Comparison of ENCODE assay signal across 7 cellular contexts in the genomic region with DNA sequence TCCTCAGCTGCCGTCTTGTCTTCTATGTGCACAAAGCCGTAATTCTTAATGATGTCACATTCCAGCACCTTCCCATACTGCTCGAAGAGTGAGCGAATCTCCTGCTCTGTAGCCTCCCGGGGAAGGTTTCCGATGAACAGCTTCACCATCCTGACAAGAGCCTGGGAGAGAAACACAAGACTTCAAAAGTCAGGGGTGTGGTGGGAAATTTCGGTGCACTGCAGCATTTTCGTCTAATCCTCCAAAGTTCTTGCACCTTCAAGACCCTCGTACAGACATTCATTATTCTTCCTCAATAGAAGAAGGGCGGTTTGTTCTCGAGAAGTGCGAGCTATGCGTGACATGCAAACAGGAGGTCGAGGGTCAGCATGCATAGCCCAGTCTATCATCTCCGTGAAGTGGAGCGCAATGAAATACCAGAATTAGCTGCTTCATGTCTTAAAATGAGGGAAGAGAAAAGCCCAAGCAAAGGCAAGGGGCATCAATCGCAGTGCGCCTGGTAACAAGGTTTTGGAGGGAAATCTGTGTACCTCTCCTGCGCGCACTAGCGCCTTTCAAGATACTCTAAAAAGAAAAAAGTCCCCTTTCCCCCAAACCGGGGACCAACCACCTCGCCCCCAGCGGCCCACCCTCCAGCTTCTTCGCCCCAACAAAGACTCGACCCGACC. TPM values are rescaled to one million over a fixed set of nuclear protein-coding genes. Genes with fewer than 3 reads are reported as not detected.
A peak's percentile ranks its signal among the peaks of the same experiment; 100 is the strongest.
DNase-seq lines count a peak whose midpoint lies in the region; ATAC-seq, FAIRE-seq and TF ChIP-seq lines count a peak whose summit lies in the region.

No MANE protein-coding gene starts in this region.

- H3K9me3 Mint-ChIP-seq in H9, result no peaks in the 10 kb centered on the region

- DNase-seq in H9 (no peak), right cardiac atrium (no peak), small intestine (peak; percentile 19), GM20000 (ENCODE audit: low spot score) (no peak)

- H2BK5ac ChIP-seq in H9 (ENCODE audit: insufficient read length, low read length), result no peak overlapping the region

- TF ChIP-seq CTCF in H9 (conservative IDR thresholded peaks at IDR 0.05), result no peak
- TF ChIP-seq CTCF in WI38 (IDR thresholded peaks at IDR 0.05; ENCODE audit: low read depth, low read length), result no peak
- TF ChIP-seq CTCF in GM20000 (IDR thresholded peaks at IDR 0.05; ENCODE audit: extremely low read depth, missing control alignments), result no peak

- peaks cover 0 to 24% (median 20%) of the 10 kb centered on the region in 3 experiments; a peak in 5 of 7 replicates for H3K36me3 Mint-ChIP-seq in H9 (ENCODE audit: insufficient read depth in 1 of 3, low read depth in 3 of 3)

- H3K79me2 ChIP-seq in H9 (ENCODE audit: insufficient read depth, low read length), result no peaks in the 10 kb centered on the region; the same call in 1 of the 2 replicates

- H2AK5ac ChIP-seq in H9 (ENCODE audit: insufficient read length, low read length), result no peak overlapping the region

- H3K4me1 Mint-ChIP-seq in H9, result peaks cover 25 to 31% of the 10 kb centered on the region in 2 experiments

- peak overlapping the region; percentile 58; the same call in 1 of the 2 replicates for H3K14ac ChIP-seq in H9 (ENCODE audit: insufficient read depth, low read length)

- no peak overlapping the region for H2BK20ac ChIP-seq in H9 (ENCODE audit: low read depth, low read length, poor library complexity, severe bottlenecking)

- no peak for FAIRE-seq in small intestine (lab: Jason Lieb, UNC)

- H2BK15ac ChIP-seq in H9 (ENCODE audit: low read depth, low read length), result no peak overlapping the region

- no peak overlapping the region for H2BK12ac ChIP-seq in H9 (ENCODE audit: insufficient read length, low read depth, low read length)

- H4K20me1 ChIP-seq in H9 (ENCODE audit: control insufficient read depth, insufficient read depth, insufficient read length), result no peaks in the 10 kb centered on the region

- H3K56ac ChIP-seq in H9 (ENCODE audit: insufficient read length, low read depth, low read length), result peak overlapping the region; percentile 26

- H3K27ac ChIP-seq in H9 (ENCODE audit: insufficient read length, low read depth, low read length), result peak overlapping the region; percentile 50
- peak overlapping the region; percentile 83 for H3K27ac ChIP-seq in right cardiac atrium (ENCODE audit: low read length)
- H3K27ac ChIP-seq in small intestine (ENCODE audit: low read depth in 1 of 2, low read length in 1 of 2), result peak overlapping the region; percentile 92 to 93

- no peak overlapping the region for H4K5ac ChIP-seq in H9 (ENCODE audit: insufficient read length, low read depth, low read length)

- no peak overlapping the region for H2AFZ ChIP-seq in H9 (ENCODE audit: low read length)

- peak overlapping the region; percentile 86 for H3K9ac ChIP-seq in H9 (ENCODE audit: extremely low read depth, insufficient read length, low read length)

- H3K4ac ChIP-seq in H9 (ENCODE audit: low read depth, low read length), result no peak overlapping the region

- ATAC-seq in right cardiac atrium, result no peak
- no peak for ATAC-seq in GM19324 (IDR thresholded peaks at IDR 0.05; ENCODE audit: low FRiP score, unreplicated experiment)
- ATAC-seq in HG03354 (IDR thresholded peaks at IDR 0.05; ENCODE audit: poor library complexity, severe bottlenecking, unreplicated experiment), result no peak

- H3K23ac ChIP-seq in H9 (ENCODE audit: insufficient read length, low read depth, low read length), result peak overlapping the region; percentile 63

- H3K4me3 Mint-ChIP-seq in H9, result peak overlapping the region; percentile 81 to 90

- no CpG with 5 or more reads among the region's 27 CpGs for WGBS in H9 (ENCODE audit: extremely low coverage, insufficient read length, low lambda C conversion rate)
- 4% methylated on average over 27 of the region's 27 CpGs for WGBS in right cardiac atrium
- 6 to 10% (median 8%) methylated on average over 23 to 26 of the region's 27 CpGs for WGBS in small intestine, 3 donors

- intact Hi-C loops in right cardiac atrium (cut with DNase I), result loop anchor here in 3 of 4 donors (5.0 to 10.0 kb wide), 4 partner anchors 52 to 270 kb away; a partner anchor contains a TSS

- peak overlapping the region; percentile 10 for H3K18ac ChIP-seq in H9 (ENCODE audit: insufficient read length, low read depth, low read length)

- no peak overlapping the region for H2BK120ac ChIP-seq in H9 (ENCODE audit: low read depth, low read length, poor library complexity, severe bottlenecking)

- H3K27me3 ChIP-seq in H9 (ENCODE audit: insufficient read depth, low read length), result no peaks in the 10 kb centered on the region
- no peaks in the 10 kb centered on the region for H3K27me3 ChIP-seq in right cardiac atrium (ENCODE audit: control insufficient read depth, insufficient read depth)
- H3K27me3 ChIP-seq in small intestine (ENCODE audit: control insufficient read depth in 2 of 2, insufficient read depth in 2 of 2, low read length in 2 of 2), result no peaks in the 10 kb centered on the region

- H4K91ac ChIP-seq in H9 (ENCODE audit: insufficient read length, low read depth, low read length), result no peak overlapping the region

- peak overlapping the region; percentile 99 to 100 (median 99) for H3K27ac Mint-ChIP-seq in H9

- no peaks in the 10 kb centered on the region for H3K9me3 ChIP-seq in H9 (ENCODE audit: control insufficient read depth, low read depth, low read length)
- no peaks in the 10 kb centered on the region for H3K9me3 ChIP-seq in right cardiac atrium (ENCODE audit: control insufficient read depth, low read length)
- no peaks in the 10 kb centered on the region for H3K9me3 ChIP-seq in small intestine (ENCODE audit: control insufficient read depth, low read depth)

- no peaks in the 10 kb centered on the region; the same call in 1 of the 2 replicates for H3K27me3 Mint-ChIP-seq in H9 (ENCODE audit: low read depth)

- H3K4me2 ChIP-seq in H9 (ENCODE audit: insufficient read depth, insufficient read length, low read length), result peak overlapping the region; percentile 97

- H3K36me3 ChIP-seq in small intestine (ENCODE audit: control insufficient read depth in 2 of 2, insufficient read depth in 2 of 2, low read length in 2 of 2), result no peaks in the 10 kb centered on the region

- H3K23me2 ChIP-seq in H9 (ENCODE audit: insufficient read length, low read depth, low read length, poor library complexity, severe bottlenecking), result peaks cover 14% of the 10 kb centered on the region

- peaks cover 3% of the 10 kb centered on the region for H3K79me1 ChIP-seq in H9 (ENCODE audit: insufficient read depth, low read depth, low read length, poor library complexity, severe bottlenecking)

- no peak overlapping the region for H4K8ac ChIP-seq in H9 (replicated peaks; ENCODE audit: insufficient read length, low read depth, low read length)

- H3K4me3 ChIP-seq in WI38 (ENCODE audit: low read depth, low read length), result peak overlapping the region; percentile 77
- H3K4me3 ChIP-seq in right cardiac atrium (ENCODE audit: low read length), result peak overlapping the region; percentile 59
- H3K4me3 ChIP-seq in small intestine (ENCODE audit: low read depth in 1 of 2, low read length in 2 of 2), result peak overlapping the region; percentile 49 to 74

- H3K4me1 ChIP-seq in H9 (ENCODE audit: insufficient read depth, low read length) (no peaks in the 10 kb centered on the region; the same call in 1 of the 2 replicates), right cardiac atrium (ENCODE audit: control insufficient read depth, insufficient read depth, low read length) (peaks cover 5% of the 10 kb centered on the region), small intestine (ENCODE audit: control insufficient read depth in 2 of 2, insufficient read depth in 1 of 2, low read depth in 1 of 2, low read length in 1 of 2) (peaks cover 9 to 12% of the 10 kb centered on the region in 2 donors)

- no peak overlapping the region for H3T11ph ChIP-seq in H9 (ENCODE audit: low read length)

RNA-seq across cellular contexts. Expression of a gene that starts 0.6 kb away (rescaled TPM):
- total RNA-seq in H9 (2021) (34.0 and 36.9 TPM in 2 replicates), right cardiac atrium (10 to 100 TPM in 3 of 4 donors, 1 to 10 TPM in 1; 9.0 to 15.7 (median 12.2) TPM)
- polyA plus RNA-seq in right cardiac atrium (11.5 TPM), small intestine (10 to 100 TPM in 1 of 3 donors, 1 to 10 TPM in 2; 7.0 to 12.5 (median 10.0) TPM)

RNA-seq across cellular contexts. Expression of a gene that starts 38.6 kb away (rescaled TPM):
- total RNA-seq in H9 (2021), result 264 and 272 TPM in 2 replicates
- total RNA-seq in right cardiac atrium, result 10 to 100 TPM; 66.9 to 77.9 (median 68.3) TPM
- 63.3 TPM for polyA plus RNA-seq in right cardiac atrium
- 100 to 1,000 TPM in 1 of 3 donors, 10 to 100 TPM in 2; 86.1 to 100 (median 88.4) TPM for polyA plus RNA-seq in small intestine

RNA-seq across cellular contexts. Expression of a gene that starts 52.0 kb away (rescaled TPM):
- total RNA-seq in H9 (2021) (80.4 and 84.8 TPM in 2 replicates), right cardiac atrium (1 to 10 TPM; 2.3 to 7.0 (median 3.1) TPM)
- polyA plus RNA-seq in right cardiac atrium (0.38 TPM), small intestine (1 to 10 TPM in 2 of 3 donors, under 1 TPM in 1; 0.27 to 5.0 (median 1.6) TPM)

Comparison
In these comparisons a context has a peak if more than half of its experiments do, and no peak if none do; other contexts are left out.
1. RNA of a gene that starts 52.0 kb away (total RNA-seq): 80.4 to 84.8 TPM in H9; 2.3 to 7.0 TPM in right cardiac atrium; every median in the first group is over 10 times any median in the second.
2. Peak in every context shown above with its lines, with median percentiles within 50 percentile points of each other: H3K27ac ChIP-seq and H3K4me3 ChIP-seq.